Comparison of ENCODE assay signal across 1 cellular context in genomic region chr7:96303105-96303685, GRCh38.
A peak's percentile ranks its signal among the peaks of the same experiment; 100 is the strongest.
TF ChIP-seq lines count a peak whose summit lies in the region.

No MANE protein-coding gene starts in this region.

TF ChIP-seq in HepG2, 621 proteins besides CTCF, POLR2A, EP300 and RAD21 (continued from another document and continues in another):
- TF ChIP-seq BCL3 (CRISPR knock-in tag; IDR thresholded peaks at IDR 0.05) (no peak; the same call in 1 of the 2 replicates), ASH2L (IDR thresholded peaks at IDR 0.05; ENCODE audit: insufficient read length, low read depth, low read length) (peak; percentile 36), FOSL2 (CRISPR knock-in tag; IDR thresholded peaks at IDR 0.05) (peak; percentile 83), TOPORS (CRISPR knock-in tag; IDR thresholded peaks at IDR 0.05) (no peak), FOXP1 (IDR thresholded peaks at IDR 0.05) (peak; percentile 81), FOXP1 (CRISPR knock-in tag; IDR thresholded peaks at IDR 0.05) (peak; percentile 96), ATF7-NPFF (CRISPR knock-in tag; IDR thresholded peaks at IDR 0.05; ENCODE audit: low read depth) (0 out of 2 replicates have a peak, but pooled peaks have one; percentile 37), ZBTB25 (CRISPR knock-in tag; IDR thresholded peaks at IDR 0.05) (peak; percentile 29; the same call in 1 of the 2 replicates), ATM (IDR thresholded peaks at IDR 0.05; ENCODE audit: borderline replicate concordance) (no peak), ZNF570 (CRISPR knock-in tag; IDR thresholded peaks at IDR 0.05; ENCODE audit: borderline replicate concordance) (no peak), MXI1 (IDR thresholded peaks at IDR 0.05; ENCODE audit: borderline replicate concordance, low read depth, low read length) (no peak), SRSF9 (IDR thresholded peaks at IDR 0.05; ENCODE audit: borderline replicate concordance, insufficient read depth, low read depth, low read length, poor library complexity, severe bottlenecking) (no peak), MAZ (IDR thresholded peaks at IDR 0.05; ENCODE audit: borderline replicate concordance, low read depth, low read length) (no peak; the same call in 1 of the 2 replicates), MAZ (CRISPR knock-in tag; IDR thresholded peaks at IDR 0.05; ENCODE audit: low read depth) (peak; percentile 63; the same call in 1 of the 2 replicates), ZKSCAN8 (CRISPR knock-in tag; IDR thresholded peaks at IDR 0.05; ENCODE audit: borderline replicate concordance) (peak; percentile 82; the same call in 1 of the 2 replicates), GATA4 (IDR thresholded peaks at IDR 0.05; ENCODE audit: borderline replicate concordance, low read depth) (peak; percentile 100), YY1 (IDR thresholded peaks at IDR 0.05; ENCODE audit: insufficient read depth, insufficient replicate concordance, low read depth, low read length) (no peak), KDM5B (CRISPR knock-in tag; IDR thresholded peaks at IDR 0.05; ENCODE audit: borderline replicate concordance) (no peak), ZNF660 (CRISPR knock-in tag; IDR thresholded peaks at IDR 0.05; ENCODE audit: borderline replicate concordance, low read depth) (no peak), ZC3H4 (CRISPR knock-in tag; IDR thresholded peaks at IDR 0.05; ENCODE audit: borderline replicate concordance) (no peak), ZNF552 (CRISPR knock-in tag; IDR thresholded peaks at IDR 0.05; ENCODE audit: borderline replicate concordance) (no peak), ZBTB3 (CRISPR knock-in tag; IDR thresholded peaks at IDR 0.05; ENCODE audit: borderline replicate concordance, low read depth) (peak; percentile 96), ZNF232 (CRISPR knock-in tag; IDR thresholded peaks at IDR 0.05; ENCODE audit: borderline replicate concordance) (no peak), NFKB2 (CRISPR knock-in tag; IDR thresholded peaks at IDR 0.05; ENCODE audit: borderline replicate concordance) (no peak), PRDM10 (CRISPR knock-in tag; IDR thresholded peaks at IDR 0.05; ENCODE audit: low read depth) (peak; percentile 58; the same call in 1 of the 2 replicates), ZNF792 (CRISPR knock-in tag; IDR thresholded peaks at IDR 0.05) (0 out of 2 replicates have a peak, but pooled peaks have one; percentile 18), CREBL2 (CRISPR knock-in tag; IDR thresholded peaks at IDR 0.05; ENCODE audit: borderline replicate concordance) (no peak), SNAPC2 (CRISPR knock-in tag; IDR thresholded peaks at IDR 0.05) (peak; percentile 98), ZFX (CRISPR knock-in tag; IDR thresholded peaks at IDR 0.05; ENCODE audit: low read depth) (peak; percentile 75), TBX3 (IDR thresholded peaks at IDR 0.05; ENCODE audit: borderline replicate concordance) (peak; percentile 90), NCOR1 (IDR thresholded peaks at IDR 0.05; ENCODE audit: borderline replicate concordance, low read length) (peak; percentile 64; the same call in 1 of the 2 replicates), ZNF605 (CRISPR knock-in tag; IDR thresholded peaks at IDR 0.05) (peak; percentile 57; the same call in 1 of the 2 replicates), SALL2 (CRISPR knock-in tag; IDR thresholded peaks at IDR 0.05) (peak; percentile 68), ARHGAP35 (CRISPR knock-in tag; IDR thresholded peaks at IDR 0.05; ENCODE audit: borderline replicate concordance) (no peak), HNF4A (CRISPR knock-in tag; IDR thresholded peaks at IDR 0.05) (peak; percentile 78), TARDBP (CRISPR knock-in tag; IDR thresholded peaks at IDR 0.05) (peak; percentile 98), LCORL (IDR thresholded peaks at IDR 0.05) (no peak), LCORL (CRISPR knock-in tag; IDR thresholded peaks at IDR 0.05) (peak; percentile 65; the same call in 1 of the 2 replicates), ZNF205 (CRISPR knock-in tag; IDR thresholded peaks at IDR 0.05) (no peak), BHLHE40 (IDR thresholded peaks at IDR 0.05; ENCODE audit: low read length) (peak; percentile 48; the same call in 1 of the 2 replicates), SRSF1 (optimal IDR thresholded peaks at IDR 0.05; ENCODE audit: low read depth, low read length) (no peak)
- TF ChIP-seq, protein P1, sequence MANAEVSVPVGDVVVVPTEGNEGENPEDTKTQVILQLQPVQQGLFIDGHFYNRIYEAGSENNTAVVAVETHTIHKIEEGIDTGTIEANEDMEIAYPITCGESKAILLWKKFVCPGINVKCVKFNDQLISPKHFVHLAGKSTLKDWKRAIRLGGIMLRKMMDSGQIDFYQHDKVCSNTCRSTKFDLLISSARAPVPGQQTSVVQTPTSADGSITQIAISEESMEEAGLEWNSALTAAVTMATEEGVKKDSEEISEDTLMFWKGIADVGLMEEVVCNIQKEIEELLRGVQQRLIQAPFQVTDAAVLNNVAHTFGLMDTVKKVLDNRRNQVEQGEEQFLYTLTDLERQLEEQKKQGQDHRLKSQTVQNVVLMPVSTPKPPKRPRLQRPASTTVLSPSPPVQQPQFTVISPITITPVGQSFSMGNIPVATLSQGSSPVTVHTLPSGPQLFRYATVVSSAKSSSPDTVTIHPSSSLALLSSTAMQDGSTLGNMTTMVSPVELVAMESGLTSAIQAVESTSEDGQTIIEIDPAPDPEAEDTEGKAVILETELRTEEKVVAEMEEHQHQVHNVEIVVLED (CRISPR knock-in tag; IDR thresholded peaks at IDR 0.05; ENCODE audit: borderline replicate concordance): peak; percentile 54; the same call in 1 of the 2 replicates
- TF ChIP-seq, protein P2, sequence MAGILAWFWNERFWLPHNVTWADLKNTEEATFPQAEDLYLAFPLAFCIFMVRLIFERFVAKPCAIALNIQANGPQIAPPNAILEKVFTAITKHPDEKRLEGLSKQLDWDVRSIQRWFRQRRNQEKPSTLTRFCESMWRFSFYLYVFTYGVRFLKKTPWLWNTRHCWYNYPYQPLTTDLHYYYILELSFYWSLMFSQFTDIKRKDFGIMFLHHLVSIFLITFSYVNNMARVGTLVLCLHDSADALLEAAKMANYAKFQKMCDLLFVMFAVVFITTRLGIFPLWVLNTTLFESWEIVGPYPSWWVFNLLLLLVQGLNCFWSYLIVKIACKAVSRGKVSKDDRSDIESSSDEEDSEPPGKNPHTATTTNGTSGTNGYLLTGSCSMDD (CRISPR knock-in tag; IDR thresholded peaks at IDR 0.05): no peak
- TF ChIP-seq, protein P3, sequence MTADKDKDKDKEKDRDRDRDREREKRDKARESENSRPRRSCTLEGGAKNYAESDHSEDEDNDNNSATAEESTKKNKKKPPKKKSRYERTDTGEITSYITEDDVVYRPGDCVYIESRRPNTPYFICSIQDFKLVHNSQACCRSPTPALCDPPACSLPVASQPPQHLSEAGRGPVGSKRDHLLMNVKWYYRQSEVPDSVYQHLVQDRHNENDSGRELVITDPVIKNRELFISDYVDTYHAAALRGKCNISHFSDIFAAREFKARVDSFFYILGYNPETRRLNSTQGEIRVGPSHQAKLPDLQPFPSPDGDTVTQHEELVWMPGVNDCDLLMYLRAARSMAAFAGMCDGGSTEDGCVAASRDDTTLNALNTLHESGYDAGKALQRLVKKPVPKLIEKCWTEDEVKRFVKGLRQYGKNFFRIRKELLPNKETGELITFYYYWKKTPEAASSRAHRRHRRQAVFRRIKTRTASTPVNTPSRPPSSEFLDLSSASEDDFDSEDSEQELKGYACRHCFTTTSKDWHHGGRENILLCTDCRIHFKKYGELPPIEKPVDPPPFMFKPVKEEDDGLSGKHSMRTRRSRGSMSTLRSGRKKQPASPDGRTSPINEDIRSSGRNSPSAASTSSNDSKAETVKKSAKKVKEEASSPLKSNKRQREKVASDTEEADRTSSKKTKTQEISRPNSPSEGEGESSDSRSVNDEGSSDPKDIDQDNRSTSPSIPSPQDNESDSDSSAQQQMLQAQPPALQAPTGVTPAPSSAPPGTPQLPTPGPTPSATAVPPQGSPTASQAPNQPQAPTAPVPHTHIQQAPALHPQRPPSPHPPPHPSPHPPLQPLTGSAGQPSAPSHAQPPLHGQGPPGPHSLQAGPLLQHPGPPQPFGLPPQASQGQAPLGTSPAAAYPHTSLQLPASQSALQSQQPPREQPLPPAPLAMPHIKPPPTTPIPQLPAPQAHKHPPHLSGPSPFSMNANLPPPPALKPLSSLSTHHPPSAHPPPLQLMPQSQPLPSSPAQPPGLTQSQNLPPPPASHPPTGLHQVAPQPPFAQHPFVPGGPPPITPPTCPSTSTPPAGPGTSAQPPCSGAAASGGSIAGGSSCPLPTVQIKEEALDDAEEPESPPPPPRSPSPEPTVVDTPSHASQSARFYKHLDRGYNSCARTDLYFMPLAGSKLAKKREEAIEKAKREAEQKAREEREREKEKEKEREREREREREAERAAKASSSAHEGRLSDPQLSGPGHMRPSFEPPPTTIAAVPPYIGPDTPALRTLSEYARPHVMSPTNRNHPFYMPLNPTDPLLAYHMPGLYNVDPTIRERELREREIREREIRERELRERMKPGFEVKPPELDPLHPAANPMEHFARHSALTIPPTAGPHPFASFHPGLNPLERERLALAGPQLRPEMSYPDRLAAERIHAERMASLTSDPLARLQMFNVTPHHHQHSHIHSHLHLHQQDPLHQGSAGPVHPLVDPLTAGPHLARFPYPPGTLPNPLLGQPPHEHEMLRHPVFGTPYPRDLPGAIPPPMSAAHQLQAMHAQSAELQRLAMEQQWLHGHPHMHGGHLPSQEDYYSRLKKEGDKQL (CRISPR knock-in tag; IDR thresholded peaks at IDR 0.05; ENCODE audit: low read depth): peak; percentile 96
- TF ChIP-seq, protein P4, sequence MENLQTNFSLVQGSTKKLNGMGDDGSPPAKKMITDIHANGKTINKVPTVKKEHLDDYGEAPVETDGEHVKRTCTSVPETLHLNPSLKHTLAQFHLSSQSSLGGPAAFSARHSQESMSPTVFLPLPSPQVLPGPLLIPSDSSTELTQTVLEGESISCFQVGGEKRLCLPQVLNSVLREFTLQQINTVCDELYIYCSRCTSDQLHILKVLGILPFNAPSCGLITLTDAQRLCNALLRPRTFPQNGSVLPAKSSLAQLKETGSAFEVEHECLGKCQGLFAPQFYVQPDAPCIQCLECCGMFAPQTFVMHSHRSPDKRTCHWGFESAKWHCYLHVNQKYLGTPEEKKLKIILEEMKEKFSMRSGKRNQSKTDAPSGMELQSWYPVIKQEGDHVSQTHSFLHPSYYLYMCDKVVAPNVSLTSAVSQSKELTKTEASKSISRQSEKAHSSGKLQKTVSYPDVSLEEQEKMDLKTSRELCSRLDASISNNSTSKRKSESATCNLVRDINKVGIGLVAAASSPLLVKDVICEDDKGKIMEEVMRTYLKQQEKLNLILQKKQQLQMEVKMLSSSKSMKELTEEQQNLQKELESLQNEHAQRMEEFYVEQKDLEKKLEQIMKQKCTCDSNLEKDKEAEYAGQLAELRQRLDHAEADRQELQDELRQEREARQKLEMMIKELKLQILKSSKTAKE (CRISPR knock-in tag; IDR thresholded peaks at IDR 0.05; ENCODE audit: borderline replicate concordance): peak; percentile 72
- TF ChIP-seq, protein P5, sequence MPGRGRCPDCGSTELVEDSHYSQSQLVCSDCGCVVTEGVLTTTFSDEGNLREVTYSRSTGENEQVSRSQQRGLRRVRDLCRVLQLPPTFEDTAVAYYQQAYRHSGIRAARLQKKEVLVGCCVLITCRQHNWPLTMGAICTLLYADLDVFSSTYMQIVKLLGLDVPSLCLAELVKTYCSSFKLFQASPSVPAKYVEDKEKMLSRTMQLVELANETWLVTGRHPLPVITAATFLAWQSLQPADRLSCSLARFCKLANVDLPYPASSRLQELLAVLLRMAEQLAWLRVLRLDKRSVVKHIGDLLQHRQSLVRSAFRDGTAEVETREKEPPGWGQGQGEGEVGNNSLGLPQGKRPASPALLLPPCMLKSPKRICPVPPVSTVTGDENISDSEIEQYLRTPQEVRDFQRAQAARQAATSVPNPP (CRISPR knock-in tag; IDR thresholded peaks at IDR 0.05): 0 out of 2 replicates have a peak, but pooled peaks have one; percentile 48
- TF ChIP-seq, protein P6, sequence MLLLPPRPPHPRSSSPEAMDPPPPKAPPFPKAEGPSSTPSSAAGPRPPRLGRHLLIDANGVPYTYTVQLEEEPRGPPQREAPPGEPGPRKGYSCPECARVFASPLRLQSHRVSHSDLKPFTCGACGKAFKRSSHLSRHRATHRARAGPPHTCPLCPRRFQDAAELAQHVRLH (CRISPR knock-in tag; IDR thresholded peaks at IDR 0.05; ENCODE audit: borderline replicate concordance, low read depth): peak; percentile 84; the same call in 1 of the 2 replicates
